11 cellular contexts compared by ENCODE assay signal in the genomic region with DNA sequence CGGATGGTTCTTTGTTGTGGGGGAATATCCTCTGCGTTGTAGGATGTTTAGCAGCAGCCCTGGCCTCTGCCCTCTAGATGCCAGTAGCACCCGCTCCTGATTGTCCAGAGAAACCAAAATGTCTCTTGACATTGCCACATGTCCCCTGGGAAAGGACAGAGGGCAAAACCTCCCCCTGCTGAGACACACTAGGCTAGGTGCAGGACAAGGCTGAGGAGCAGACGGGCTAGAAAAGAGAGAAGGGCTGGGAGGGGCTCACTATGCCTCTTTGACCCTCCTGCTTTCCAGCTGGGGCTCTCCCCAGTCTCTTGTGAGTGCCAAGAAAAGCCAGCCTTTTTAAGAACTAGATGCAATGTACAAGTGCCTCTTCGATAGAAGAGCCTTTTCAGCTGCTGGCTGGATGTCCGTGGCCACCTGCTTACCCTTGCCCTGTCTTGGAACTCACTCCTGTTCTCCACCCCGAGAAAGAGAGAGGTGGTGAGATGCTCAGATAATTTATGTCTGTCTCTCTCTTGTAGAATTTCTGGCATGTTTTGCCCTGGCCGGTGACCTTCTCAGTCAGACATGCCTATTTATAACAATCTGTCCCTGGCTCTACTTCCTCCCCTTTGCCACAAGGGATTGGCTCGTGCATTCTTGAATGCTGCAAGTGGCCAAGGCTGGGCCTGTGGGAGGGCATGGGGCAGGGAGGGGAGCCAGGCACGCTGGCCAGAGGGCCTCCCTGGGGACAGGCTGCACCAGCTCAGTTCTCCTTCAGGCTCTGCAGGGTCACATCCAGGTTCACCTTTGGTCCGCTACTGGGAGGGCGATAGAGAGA.
A peak's percentile ranks its signal among the peaks of the same experiment; 100 is the strongest.
DNase-seq lines count a peak whose midpoint lies in the region; ATAC-seq, FAIRE-seq and TF ChIP-seq lines count a peak whose summit lies in the region.
"Had no signal": no experiment of that assay in that cellular context is flagged by ENCODE, and none has a peak within 500 bp of the region (broad histone marks: within the 10 kb centered on the region; RNA-seq: fewer than 3 reads in every experiment).

No MANE protein-coding gene starts in this region.

- no peaks in the 10 kb centered on the region for H3K4me1 ChIP-seq in BE2C

- peak; percentile 53 for DNase-seq in activated CD8-positive, alpha-beta memory T cell treated with anti-CD3 and anti-CD28 coated beads for 24 hours
- DNase-seq in activated CD8-positive, alpha-beta memory T cell treated with anti-CD3 and anti-CD28 coated beads, Interleukin-2, amount 50 U/mL, for 4 hours, result no peak
- DNase-seq in astrocyte of the hippocampus (ENCODE audit: low read depth, low spot score), result peak; percentile 57
- DNase-seq in medulla oblongata (ENCODE audit: extremely low spot score), result peak; percentile 54
- DNase-seq in urothelium cell line (ENCODE audit: low spot score), result no peak
- DNase-seq in T-helper 2 cell treated with Interferon-gamma antibody and Interleukin-4, amounts not matched to agents 5 μg/mL and 100 μg/mL, for 36 hours (ENCODE audit: low spot score), result no peak
- no peak for DNase-seq in BE2C
- DNase-seq: activated B cell treated with CpG ODN at 0.5 μM for 24 hours; stimulated activated naive CD4-positive, alpha-beta T cell treated with Interleukin-2 at 50 U/mL for 16 hours had no signal

- H3K36me3 Mint-ChIP-seq in T-helper 2 cell treated with Interferon-gamma antibody and Interleukin-4, amounts not matched to agents 5 μg/mL and 100 μg/mL, for 36 hours (ENCODE audit: low read depth), result no peaks in the 10 kb centered on the region

- no peaks in the 10 kb centered on the region for H3K9me3 ChIP-seq in BE2C

- ATAC-seq in HG03521 (IDR thresholded peaks at IDR 0.05; ENCODE audit: unreplicated experiment), result no peak

- H3K36me3 ChIP-seq in BE2C, result no peaks in the 10 kb centered on the region

- no peaks in the 10 kb centered on the region for H3K4me1 Mint-ChIP-seq in T-helper 2 cell treated with Interferon-gamma antibody and Interleukin-4, amounts not matched to agents 5 μg/mL and 100 μg/mL, for 36 hours (ENCODE audit: low read depth)

- no peak overlapping the region for H3K4me3 ChIP-seq in BE2C (ENCODE audit: low read depth, low read length)
- H3K4me3 ChIP-seq: hepatocyte had no signal

- no peak overlapping the region for H3K27ac Mint-ChIP-seq in T-helper 2 cell treated with Interferon-gamma antibody and Interleukin-4, amounts not matched to agents 5 μg/mL and 100 μg/mL, for 36 hours
- H3K27ac Mint-ChIP-seq: activated B cell treated with CpG ODN at 0.5 μM for 24 hours had no signal

- no peak for TF ChIP-seq CTCF in BE2C (IDR thresholded peaks at IDR 0.05; ENCODE audit: low read depth, low read length)

- H3K27me3 Mint-ChIP-seq in T-helper 2 cell treated with Interferon-gamma antibody and Interleukin-4, amounts not matched to agents 5 μg/mL and 100 μg/mL, for 36 hours (ENCODE audit: low read depth), result peaks cover 25% of the 10 kb centered on the region

- H3K27me3 ChIP-seq in BE2C, result no peaks in the 10 kb centered on the region

- peak; percentile 82 for FAIRE-seq in urothelium cell line (lab: Jason Lieb, UNC)

- no peak overlapping the region for H3K4me3 Mint-ChIP-seq in T-helper 2 cell treated with Interferon-gamma antibody and Interleukin-4, amounts not matched to agents 5 μg/mL and 100 μg/mL, for 36 hours
- H3K4me3 Mint-ChIP-seq: activated B cell treated with CpG ODN at 0.5 μM for 24 hours had no signal

- H3K9me3 Mint-ChIP-seq in T-helper 2 cell treated with Interferon-gamma antibody and Interleukin-4, amounts not matched to agents 5 μg/mL and 100 μg/mL, for 36 hours, result no peaks in the 10 kb centered on the region
- H3K9me3 Mint-ChIP-seq: activated B cell treated with CpG ODN at 0.5 μM for 24 hours had no signal

Comparison
In these comparisons a context has a peak if more than half of its experiments do, and no peak if none do; other contexts are left out.
1. DNase-seq: peak in activated CD8-positive, alpha-beta memory T cell treated with anti-CD3 and anti-CD28 coated beads for 24 hours (single experiment), astrocyte of the hippocampus (single experiment) and medulla oblongata (single experiment); none in activated CD8-positive, alpha-beta memory T cell treated with anti-CD3 and anti-CD28 coated beads, Interleukin-2, amount 50 U/mL, for 4 hours (single experiment), urothelium cell line (single experiment), T-helper 2 cell treated with Interferon-gamma antibody and Interleukin-4, amounts not matched to agents 5 μg/mL and 100 μg/mL, for 36 hours (single experiment) and BE2C (single experiment).